In genomic region chr6:90003069-90003800, GRCh38 we compare ENCODE assay signal across 31 cellular contexts.
A peak's percentile ranks its signal among the peaks of the same experiment; 100 is the strongest.
DNase-seq lines count a peak whose midpoint lies in the region; ATAC-seq and FAIRE-seq lines count a peak whose summit lies in the region.
"Had no signal": no experiment of that assay in that cellular context is flagged by ENCODE, and none has a peak within 500 bp of the region (broad histone marks: within the 10 kb centered on the region; RNA-seq: fewer than 3 reads in every experiment).

No MANE protein-coding gene starts in this region.

- H3K27ac ChIP-seq in right cardiac atrium (ENCODE audit: low read length): no peak overlapping the region
- H3K27ac ChIP-seq: esophagus squamous epithelium, HL-60, KMS-11, pancreas, uterus had no signal

- H3K9me3 ChIP-seq in right cardiac atrium (ENCODE audit: control insufficient read depth, low read length): no peaks in the 10 kb centered on the region
- H3K9me3 ChIP-seq: esophagus squamous epithelium, pancreas, uterus had no signal

- ATAC-seq in left ventricle myocardium superior: peak; percentile 63
- ATAC-seq in right cardiac atrium: no peak
- no peak for ATAC-seq in HG02840 (IDR thresholded peaks at IDR 0.05; ENCODE audit: low FRiP score, unreplicated experiment)
- ATAC-seq: pancreas, T-helper 17 cell had no signal

- no peak for FAIRE-seq in urothelium cell line (lab: Jason Lieb, UNC)
- FAIRE-seq: H1, pancreas, small intestine had no signal

- no peak for DNase-seq in left ventricle myocardium superior
- DNase-seq in right cardiac atrium: no peak
- peak; percentile 37 for DNase-seq in astrocyte of the hippocampus (ENCODE audit: low read depth, low spot score)
- DNase-seq in kidney glomerular epithelial cell (lab: John Stamatoyannopoulos, UW): peak; percentile 8
- DNase-seq in urothelium cell line (ENCODE audit: low spot score): peak; percentile 35
- no peak for DNase-seq in COLO829 (ENCODE audit: low spot score)
- no peak for DNase-seq in NCI-H510A (lab: John Stamatoyannopoulos, UW)
- DNase-seq: 8988T; activated CD4-positive, alpha-beta T cell treated with anti-CD3 and anti-CD28 coated beads, Interleukin-2, amount 50 U/mL, for 48 hours; activated CD4-positive, CD25-positive, alpha-beta regulatory T cell treated with anti-CD3 and anti-CD28 coated beads, Interleukin-2, amount 50 U/mL, for 72 hours; activated gamma-delta T cell treated with Interleukin-2 at 50 U/mL for 16 hours; activated naive CD8-positive, alpha-beta T cell treated with anti-CD3 and anti-CD28 coated beads, Interleukin-2, amount 10 ng/mL, durations not matched to agents 7 days and 5 days; activated T-cell treated with anti-CD3 and anti-CD28 coated beads, Interleukin-2, amount 50 U/mL, for 48 hours; DMS79 treated with DMSO at 0.1 percent for 48 hours; endodermal cell; esophagus squamous epithelium; GF-D8; left colon; NCI-H1417 treated with DMSO at 0.1 percent for 48 hours; NCI-H2081; pancreas; retina; Right ventricle myocardium superior; small intestine; stimulated activated naive CD4-positive, alpha-beta T cell treated with Interleukin-2 at 50 U/mL for 16 hours; T-helper 17 cell; uterus had no signal

- no peaks in the 10 kb centered on the region for H3K27me3 ChIP-seq in right cardiac atrium (ENCODE audit: control insufficient read depth, insufficient read depth)
- H3K27me3 ChIP-seq: esophagus squamous epithelium, pancreas, uterus had no signal

- no peak overlapping the region for H3K4me3 ChIP-seq in right cardiac atrium (ENCODE audit: low read length)
- H3K4me3 ChIP-seq: esophagus squamous epithelium, pancreas, uterus had no signal

- intact Hi-C loops in left ventricle myocardium superior (cut with micrococcal nuclease): no loop called here
- intact Hi-C loops in right cardiac atrium (cut with DNase I): no loop called here

- WGBS in right cardiac atrium: 85% methylated on average over 5 of the region's 5 CpGs

- H3K4me1 ChIP-seq in right cardiac atrium (ENCODE audit: control insufficient read depth, insufficient read depth, low read length): peaks cover 3% of the 10 kb centered on the region

Comparison
In these comparisons a context has a peak if more than half of its experiments do, and no peak if none do; other contexts are left out.
1. DNase-seq: peak in astrocyte of the hippocampus (single experiment), kidney glomerular epithelial cell (single experiment) and urothelium cell line (single experiment); none in left ventricle myocardium superior (single experiment), right cardiac atrium (0 of 3), COLO829 (single experiment) and NCI-H510A (single experiment).